8 cellular contexts compared by ENCODE assay signal in the genomic region with DNA sequence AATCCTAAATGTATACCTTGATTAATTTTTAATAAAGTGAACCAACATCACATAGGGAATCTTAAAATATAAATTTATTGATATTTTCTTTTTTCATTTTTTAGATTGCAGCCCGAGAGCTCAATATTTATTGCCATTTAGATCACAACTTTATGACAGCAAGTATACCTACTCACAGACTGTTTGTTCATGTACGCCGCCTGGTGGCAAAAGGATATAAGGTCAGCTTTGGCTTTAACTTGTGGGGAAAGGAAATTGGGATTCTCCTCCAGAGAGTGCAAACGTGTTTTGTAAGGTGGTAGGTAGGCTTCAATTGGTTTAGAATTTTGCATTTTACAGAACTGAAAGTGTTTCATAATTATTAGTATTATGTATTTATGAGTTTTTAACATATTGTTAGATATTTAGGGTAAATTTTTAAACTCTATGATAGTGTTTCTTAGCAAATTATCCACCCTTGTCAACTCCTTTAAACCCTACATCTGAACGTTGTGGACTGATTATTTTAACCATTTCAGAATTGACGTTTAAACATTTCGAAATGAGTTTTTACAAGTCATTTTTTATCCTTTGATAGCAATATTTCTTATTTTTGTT. TPM values are rescaled to one million over a fixed set of nuclear protein-coding genes. Genes with fewer than 3 reads are reported as not detected.
DNase-seq lines count a peak whose midpoint lies in the region; ATAC-seq and FAIRE-seq lines count a peak whose summit lies in the region.

No MANE protein-coding gene starts in this region.

- ATAC-seq in HG03354 (IDR thresholded peaks at IDR 0.05; ENCODE audit: poor library complexity, severe bottlenecking, unreplicated experiment): peak; percentile 52
- no peak for ATAC-seq in GM19023 (IDR thresholded peaks at IDR 0.05; ENCODE audit: unreplicated experiment)

- peak; percentile 93 for FAIRE-seq in endometrium (lab: Jason Lieb, UNC)

- peak; percentile 72 for DNase-seq in EL
- DNase-seq in NOMO-1 treated with DMSO at 0.1 percent for 48 hours (lab: John Stamatoyannopoulos, UW; ENCODE audit: unreplicated experiment): peak; percentile 63
- peak; percentile 16 to 25 for DNase-seq in activated CD8-positive, alpha-beta memory T cell treated with anti-CD3 and anti-CD28 coated beads for 4 hours (ENCODE audit: low read depth in 2 of 2)
- DNase-seq in mucosa of gallbladder (ENCODE audit: low spot score): peak; percentile 75
- DNase-seq in stimulated activated naive CD4-positive, alpha-beta T cell (lab: John Stamatoyannopoulos, UW): peak; percentile 6 to 56 (median 42)

RNA-seq across cellular contexts. Expression of a gene that starts 17.5 kb away (rescaled TPM):
- total RNA-seq in mucosa of gallbladder: 19.7 TPM

RNA-seq across cellular contexts. Expression of a gene that starts 17.8 kb away (rescaled TPM):
- total RNA-seq in mucosa of gallbladder: 16.1 TPM

Comparison
In these comparisons a context has a peak if more than half of its experiments do, and no peak if none do; other contexts are left out.
1. DNase-seq: peak in every context shown above with its lines; median percentile 75 in mucosa of gallbladder; 72 in EL; 63 in NOMO-1 treated with DMSO at 0.1 percent for 48 hours; 42 in stimulated activated naive CD4-positive, alpha-beta T cell; 20 in activated CD8-positive, alpha-beta memory T cell treated with anti-CD3 and anti-CD28 coated beads for 4 hours.